ENCODE assay signal across 9 cellular contexts in the genomic region with DNA sequence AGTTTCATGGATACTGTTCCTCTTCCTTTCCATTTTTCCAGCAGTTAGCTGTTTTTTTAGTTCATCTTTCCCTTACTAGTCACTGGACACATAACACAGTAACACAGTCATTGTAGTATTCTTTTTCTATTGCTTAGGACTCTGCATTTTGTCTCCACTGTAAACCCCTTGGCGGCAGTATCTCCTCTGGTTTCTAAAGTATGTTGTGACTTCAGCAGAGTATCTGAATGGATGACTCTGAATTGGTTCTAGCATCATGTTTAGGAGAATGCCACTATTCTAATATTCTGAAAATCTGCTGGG. TPM values are rescaled to one million over a fixed set of nuclear protein-coding genes. Genes with fewer than 3 reads are reported as not detected.
DNase-seq lines count a peak whose midpoint lies in the region; ATAC-seq and TF ChIP-seq lines count a peak whose summit lies in the region.
"Had no signal": no experiment of that assay in that cellular context is flagged by ENCODE, and none has a peak within 500 bp of the region (broad histone marks: within the 10 kb centered on the region; RNA-seq: fewer than 3 reads in every experiment).

No MANE protein-coding gene starts in this region.

- peak overlapping the region; percentile 47 for H3K27ac Mint-ChIP-seq in T-helper 2 cell treated with Interferon-gamma antibody and Interleukin-4, amounts not matched to agents 5 μg/mL and 100 μg/mL, for 36 hours
- no peak overlapping the region for H3K27ac Mint-ChIP-seq in activated naive CD4-positive, alpha-beta T cell treated with anti-CD3 and anti-CD28 coated beads, Interleukin-2, amount 50 U/mL, for 72 hours

- H3K79me2 ChIP-seq in mesendoderm (ENCODE audit: control insufficient read depth, insufficient read depth, low read length): peaks cover 9% of the 10 kb centered on the region

- H2AK5ac ChIP-seq in mesendoderm (ENCODE audit: low read length): no peak overlapping the region

- H3K4me3 ChIP-seq in HUES64 (ENCODE audit: low read length): peak overlapping the region; percentile 78; the same call in 1 of the 2 replicates
- no peak overlapping the region for H3K4me3 ChIP-seq in mesendoderm (ENCODE audit: low read length)
- no peak overlapping the region for H3K4me3 ChIP-seq in ascending aorta

- intact Hi-C loops in ascending aorta (cut with DNase I): loop anchor here (5.0 to 10.0 kb wide), 2 partner anchors 221 to 582 kb away; a partner anchor contains a TSS

- H3K4me3 Mint-ChIP-seq in T-helper 2 cell treated with Interferon-gamma antibody and Interleukin-4, amounts not matched to agents 5 μg/mL and 100 μg/mL, for 36 hours: no peak overlapping the region
- H3K4me3 Mint-ChIP-seq: brain had no signal

- H2BK15ac ChIP-seq in mesendoderm (replicated peaks; ENCODE audit: low read depth): no peak overlapping the region

- peaks cover 31% of the 10 kb centered on the region for H3K4me1 Mint-ChIP-seq in T-helper 2 cell treated with Interferon-gamma antibody and Interleukin-4, amounts not matched to agents 5 μg/mL and 100 μg/mL, for 36 hours (ENCODE audit: low read depth)

- peaks cover 15% of the 10 kb centered on the region for H3K36me3 Mint-ChIP-seq in T-helper 2 cell treated with Interferon-gamma antibody and Interleukin-4, amounts not matched to agents 5 μg/mL and 100 μg/mL, for 36 hours (ENCODE audit: low read depth)
- H3K36me3 Mint-ChIP-seq in activated naive CD4-positive, alpha-beta T cell treated with anti-CD3 and anti-CD28 coated beads, Interleukin-2, amount 50 U/mL, for 72 hours: peaks cover 17 to 22% of the 10 kb centered on the region in 2 donors
- H3K36me3 Mint-ChIP-seq: brain had no signal

- TF ChIP-seq CTCF in ascending aorta (IDR thresholded peaks at IDR 0.05): no peak

- H4K5ac ChIP-seq in mesendoderm (ENCODE audit: low read length): no peak overlapping the region

- DNase-seq in DMS 273 (lab: John Stamatoyannopoulos, UW; ENCODE audit: unreplicated experiment) (peak; percentile 23), DMS 273 treated with DMSO at 0.1 percent for 48 hours (lab: John Stamatoyannopoulos, UW) (no peak), mesendoderm (peak; percentile 23), ascending aorta (ENCODE audit: low spot score in 2 of 2) (no peak)
- no peak for DNase-seq in T-helper 2 cell treated with Interferon-gamma antibody and Interleukin-4, amounts not matched to agents 5 μg/mL and 100 μg/mL, for 36 hours (ENCODE audit: low spot score)
- no peak for DNase-seq in activated naive CD4-positive, alpha-beta T cell treated with anti-CD3 and anti-CD28 coated beads, Interleukin-2, amount 50 U/mL, for 72 hours (ENCODE audit: low spot score in 2 of 2)

- no peak overlapping the region for H3K4ac ChIP-seq in mesendoderm (ENCODE audit: low read depth, low read length)

- H3K4me1 ChIP-seq in HUES64 (ENCODE audit: insufficient read depth, low read length): peaks cover 45% of the 10 kb centered on the region
- H3K4me1 ChIP-seq in mesendoderm (ENCODE audit: control insufficient read depth, low read depth, low read length): peaks cover 4% of the 10 kb centered on the region
- no peaks in the 10 kb centered on the region for H3K4me1 ChIP-seq in ascending aorta

- H4K8ac ChIP-seq in mesendoderm (ENCODE audit: low read depth, low read length): no peak overlapping the region

- no peak overlapping the region; the same call in 1 of the 2 replicates for H3K9ac ChIP-seq in HUES64 (ENCODE audit: low read depth, low read length)
- peak overlapping the region; percentile 46 for H3K9ac ChIP-seq in mesendoderm (ENCODE audit: low read length)

- H3K27me3 ChIP-seq in HUES64 (ENCODE audit: insufficient read depth, low read length) (no peaks in the 10 kb centered on the region), mesendoderm (ENCODE audit: insufficient read depth, low read length, poor library complexity) (no peaks in the 10 kb centered on the region), ascending aorta (no peaks in the 10 kb centered on the region)

- H2BK5ac ChIP-seq in mesendoderm (ENCODE audit: low read length): no peak overlapping the region

- peak overlapping the region; percentile 28 for H2BK120ac ChIP-seq in mesendoderm (ENCODE audit: low read depth, low read length)

- no peaks in the 10 kb centered on the region for H3K9me3 Mint-ChIP-seq in T-helper 2 cell treated with Interferon-gamma antibody and Interleukin-4, amounts not matched to agents 5 μg/mL and 100 μg/mL, for 36 hours
- H3K9me3 Mint-ChIP-seq in activated naive CD4-positive, alpha-beta T cell treated with anti-CD3 and anti-CD28 coated beads, Interleukin-2, amount 50 U/mL, for 72 hours: no peaks in the 10 kb centered on the region
- H3K9me3 Mint-ChIP-seq: brain had no signal

- H3K79me1 ChIP-seq in mesendoderm (ENCODE audit: low read length): peaks cover 4% of the 10 kb centered on the region

- H3K27me3 Mint-ChIP-seq in T-helper 2 cell treated with Interferon-gamma antibody and Interleukin-4, amounts not matched to agents 5 μg/mL and 100 μg/mL, for 36 hours (ENCODE audit: low read depth): no peaks in the 10 kb centered on the region

- no peak overlapping the region for H3K23ac ChIP-seq in mesendoderm (ENCODE audit: low read length)

- WGBS in HUES64: 55% methylated on average over 1 of the region's 1 CpG
- no CpG with 5 or more reads among the region's 1 CpG for WGBS in mesendoderm (ENCODE audit: extremely low coverage, insufficient coverage, low lambda C conversion rate)

- H3K36me3 ChIP-seq in HUES64 (ENCODE audit: insufficient read depth, low read length) (peaks cover 16% of the 10 kb centered on the region), mesendoderm (ENCODE audit: control insufficient read depth, insufficient read depth, low read length) (no peaks in the 10 kb centered on the region), ascending aorta (no peaks in the 10 kb centered on the region)

- ATAC-seq in GM18498 (IDR thresholded peaks at IDR 0.05; ENCODE audit: unreplicated experiment): no peak
- ATAC-seq in activated naive CD4-positive, alpha-beta T cell treated with anti-CD3 and anti-CD28 coated beads, Interleukin-2, amount 50 U/mL, for 72 hours: no peak

- H3K27ac ChIP-seq in HUES64 (ENCODE audit: low read depth, low read length): no peak overlapping the region
- H3K27ac ChIP-seq in mesendoderm (ENCODE audit: low read depth, low read length): no peak overlapping the region
- no peak overlapping the region for H3K27ac ChIP-seq in ascending aorta

- H3K56ac ChIP-seq in mesendoderm (ENCODE audit: low read length): peak overlapping the region; percentile 44

- H3K9me3 ChIP-seq in HUES64 (ENCODE audit: insufficient read depth, low read depth, low read length): no peaks in the 10 kb centered on the region
- H3K9me3 ChIP-seq in ascending aorta: no peaks in the 10 kb centered on the region

- H3K18ac ChIP-seq in mesendoderm (ENCODE audit: low read length): no peak overlapping the region

- no peak overlapping the region for H3K4me2 ChIP-seq in mesendoderm (ENCODE audit: low read length)

RNA-seq across cellular contexts. Expression of a gene that starts 2.2 kb away (rescaled TPM):
- polyA plus RNA-seq in HUES64 (2013, experiment 1 of 2): 30.8 TPM
- 32.2 TPM for polyA plus RNA-seq in HUES64 (2013, experiment 2 of 2)
- 25.9 TPM for polyA plus RNA-seq in mesendoderm (2013, experiment 1 of 2)
- polyA plus RNA-seq in mesendoderm (2013, experiment 2 of 2): 25.5 TPM
- 2.7 TPM for total RNA-seq in ascending aorta
- 10 to 100 TPM; 38.2 to 38.9 TPM for total RNA-seq in activated naive CD4-positive, alpha-beta T cell treated with anti-CD3 and anti-CD28 coated beads, Interleukin-2, amount 50 U/mL, for 72 hours

Comparison
In these comparisons a context has a peak if more than half of its experiments do, and no peak if none do; other contexts are left out.
1. DNase-seq: peak in DMS 273 (single experiment) and mesendoderm (single experiment); none in DMS 273 treated with DMSO at 0.1 percent for 48 hours (single experiment), T-helper 2 cell treated with Interferon-gamma antibody and Interleukin-4, amounts not matched to agents 5 μg/mL and 100 μg/mL, for 36 hours (single experiment), ascending aorta (0 of 2) and activated naive CD4-positive, alpha-beta T cell treated with anti-CD3 and anti-CD28 coated beads, Interleukin-2, amount 50 U/mL, for 72 hours (0 of 2).
2. RNA of a gene that starts 2.2 kb away (total RNA-seq): 38.2 to 38.9 TPM in activated naive CD4-positive, alpha-beta T cell treated with anti-CD3 and anti-CD28 coated beads, Interleukin-2, amount 50 U/mL, for 72 hours; 2.7 TPM in ascending aorta (single experiment); every median in the first group is over 10 times any median in the second.